ENCODE assay signal across 24 cellular contexts in genomic region chr4:38422850-38423249, GRCh38.
"Had no signal": no experiment of that assay in that cellular context is flagged by ENCODE, and none has a peak within 500 bp of the region (broad histone marks: within the 10 kb centered on the region; RNA-seq: fewer than 3 reads in every experiment).

No MANE protein-coding gene starts in this region.

- FAIRE-seq: islet of Langerhans, kidney had no signal

- H3K27ac ChIP-seq: left lung, lower lobe of right lung, ovary, prostate gland, tibial nerve, uterus had no signal

- H3K4me3 Mint-ChIP-seq: naive thymus-derived CD8-positive, alpha-beta T cell; stimulated activated memory B cell treated with anti-CD40 and anti-IgM and Interleukin-4, amounts not matched to agents 10 μg/mL and 1 μg/mL and 100 μg/mL, for 72 hours; stimulated activated naive CD8-positive, alpha-beta T cell treated with anti-CD3 and anti-CD28 coated beads, Interleukin-15, amount 100 ng/mL, for 72 hours had no signal

- H3K36me3 Mint-ChIP-seq: type B pancreatic cell had no signal

- H3K4me1 ChIP-seq: left lung, lower lobe of right lung, prostate gland, tibial nerve, uterus had no signal

- DNase-seq: hippocampal formation; kidney; left colon; left lung; lower lobe of right lung; mammary epithelial cell; mesenchymal stem cell; naive thymus-derived CD8-positive, alpha-beta T cell; ovary; right cardiac atrium; stimulated activated CD4-positive, alpha-beta T cell treated with anti-CD3 and anti-CD28 coated beads, Interleukin-1b, Interleukin-23, amount 100 ng/mL, for 48 hours; stimulated activated CD4-positive, alpha-beta T cell treated with anti-CD3 and anti-CD28 coated beads, Interleukin-2, amount 100 ng/mL, for 48 hours; stimulated activated CD4-positive, alpha-beta T cell treated with anti-CD3 and anti-CD28 coated beads, Interleukin-4, amount 100 ng/mL, for 4 hours; stimulated activated CD8-positive, alpha-beta memory T cell treated with anti-CD3 and anti-CD28 coated beads, Interleukin-4, amount 100 ng/mL, for 48 hours; stimulated activated naive CD4-positive, alpha-beta T cell treated with Interleukin-2 at 50 U/mL for 16 hours; stimulated activated naive CD8-positive, alpha-beta T cell treated with anti-CD3 and anti-CD28 coated beads, Interleukin-15, amount 100 ng/mL, for 72 hours; substantia nigra; uterus had no signal

- H3K27me3 Mint-ChIP-seq: naive thymus-derived CD8-positive, alpha-beta T cell; stimulated activated naive CD8-positive, alpha-beta T cell treated with anti-CD3 and anti-CD28 coated beads, Interleukin-15, amount 100 ng/mL, for 72 hours; type B pancreatic cell had no signal

- H3K9me3 ChIP-seq: lower lobe of right lung, ovary, prostate gland, tibial nerve, uterus had no signal

- ATAC-seq: left colon; left lung; lower lobe of right lung; naive thymus-derived CD8-positive, alpha-beta T cell; right cardiac atrium; stimulated activated memory B cell treated with anti-CD40 and anti-IgM and Interleukin-4, amounts not matched to agents 10 μg/mL and 1 μg/mL and 100 μg/mL, for 72 hours; stimulated activated naive CD8-positive, alpha-beta T cell treated with anti-CD3 and anti-CD28 coated beads, Interleukin-15, amount 100 ng/mL, for 72 hours had no signal

- H3K4me2 ChIP-seq: smooth muscle cell had no signal

- H3K36me3 ChIP-seq: left lung, lower lobe of right lung, ovary, prostate gland, tibial nerve, uterus had no signal

- H3K27ac Mint-ChIP-seq: stimulated activated memory B cell treated with anti-CD40 and anti-IgM and Interleukin-4, amounts not matched to agents 10 μg/mL and 1 μg/mL and 100 μg/mL, for 72 hours; type B pancreatic cell had no signal

- H3K4me3 ChIP-seq: left lung, lower lobe of right lung, ovary, prostate gland, smooth muscle cell, tibial nerve, uterus had no signal

- H3K27me3 ChIP-seq: left lung, ovary, tibial nerve, uterus had no signal
